27 cellular contexts compared by ENCODE assay signal in the genomic region with DNA sequence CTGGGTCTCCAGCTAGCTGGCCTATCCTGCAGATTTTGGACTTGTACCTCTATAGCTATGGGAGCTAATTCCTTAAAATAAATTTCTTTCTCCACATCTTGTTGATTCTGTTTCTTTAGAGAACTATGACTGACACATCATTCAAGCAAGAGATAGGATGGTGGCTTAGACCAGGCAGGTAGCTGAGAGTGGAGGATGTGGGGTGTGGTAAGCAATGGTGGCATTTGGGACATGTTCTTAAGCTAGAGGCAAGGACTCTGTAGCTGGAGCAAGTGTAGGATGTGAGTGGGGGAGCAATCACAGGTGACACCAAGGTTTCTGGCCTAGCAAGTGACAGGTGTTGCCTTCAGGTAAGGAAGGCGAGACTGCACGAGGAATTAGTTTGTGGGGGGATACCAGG. TPM values are rescaled to one million over a fixed set of nuclear protein-coding genes. Genes with fewer than 3 reads are reported as not detected.
DNase-seq lines count a peak whose midpoint lies in the region; ATAC-seq, FAIRE-seq and TF ChIP-seq lines count a peak whose summit lies in the region.
"Had no signal": no experiment of that assay in that cellular context is flagged by ENCODE, and none has a peak within 500 bp of the region (broad histone marks: within the 10 kb centered on the region; RNA-seq: fewer than 3 reads in every experiment).

No MANE protein-coding gene starts in this region.

- H3K4me3 Mint-ChIP-seq in activated CD8-positive, alpha-beta memory T cell treated with anti-CD3 and anti-CD28 coated beads, Interleukin-2, amount 10 ng/mL, durations not matched to agents 7 days and 5 days = no peak overlapping the region
- H3K4me3 Mint-ChIP-seq: CD4-positive, alpha-beta memory T cell; HFFc6 had no signal

- peak; percentile 45 for ATAC-seq in activated CD8-positive, alpha-beta memory T cell treated with anti-CD3 and anti-CD28 coated beads, Interleukin-2, amount 10 ng/mL, durations not matched to agents 7 days and 5 days
- ATAC-seq in HG02763 (IDR thresholded peaks at IDR 0.05; ENCODE audit: unreplicated experiment) = no peak
- ATAC-seq: A549 had no signal

- no peaks in the 10 kb centered on the region for H3K36me3 Mint-ChIP-seq in activated CD8-positive, alpha-beta memory T cell treated with anti-CD3 and anti-CD28 coated beads, Interleukin-2, amount 10 ng/mL, durations not matched to agents 7 days and 5 days
- H3K36me3 Mint-ChIP-seq: CD4-positive, alpha-beta memory T cell had no signal

- H3K36me3 ChIP-seq in bronchial epithelial cell (ENCODE audit: control insufficient read depth, insufficient read depth, low read length) = no peaks in the 10 kb centered on the region
- H3K36me3 ChIP-seq: BE2C; BLaER1 treated with 17β-estradiol and CSF1 and Interleukin-3, amounts not matched to agents 10 nM and 100 nM; HAP-1 had no signal

- DNase-seq in activated CD8-positive, alpha-beta memory T cell treated with anti-CD3 and anti-CD28 coated beads, Interleukin-2, amount 10 ng/mL, durations not matched to agents 7 days and 5 days = no peak
- no peak for DNase-seq in activated CD8-positive, alpha-beta memory T cell treated with anti-CD3 and anti-CD28 coated beads, Interleukin-2, amount 50 U/mL, for 4 hours
- DNase-seq in Jurkat, Clone E6-1 (ENCODE audit: low read depth, low spot score) = peak; percentile 59
- DNase-seq in bronchial epithelial cell (ENCODE audit: low read depth) (no peak), NCI-H69 (lab: John Stamatoyannopoulos, UW) (no peak)
- DNase-seq in activated naive CD4-positive, alpha-beta T cell treated with anti-CD3 and anti-CD28 coated beads, Interleukin-2, amount 50 U/mL, for 16 hours = no peak
- DNase-seq: 8988T; ACHN; AML-193; BE2C; Calu3; CD4-positive, alpha-beta memory T cell; COR-L47; DMS53; DMS79 treated with DMSO at 0.1 percent for 48 hours; GF-D8; GOT3; HFFc6 had no signal

- H3K4me3 ChIP-seq in Jurkat, Clone E6-1 (ENCODE audit: low read length) = no peak overlapping the region
- H3K4me3 ChIP-seq in bronchial epithelial cell (ENCODE audit: low read depth, low read length) = no peak overlapping the region
- H3K4me3 ChIP-seq: A549; BLaER1 treated with 17β-estradiol and CSF1 and Interleukin-3, amounts not matched to agents 10 nM and 100 nM; HAP-1 had no signal

- no peaks in the 10 kb centered on the region for H3K9me3 Mint-ChIP-seq in activated CD8-positive, alpha-beta memory T cell treated with anti-CD3 and anti-CD28 coated beads, Interleukin-2, amount 10 ng/mL, durations not matched to agents 7 days and 5 days (ENCODE audit: low read depth)
- H3K9me3 Mint-ChIP-seq: CD4-positive, alpha-beta memory T cell; HFFc6 had no signal

- peak; percentile 68 for FAIRE-seq in bronchial epithelial cell (lab: Jason Lieb, UNC)
- FAIRE-seq: A549, GM12891, GM18507, H54 had no signal

- H3K4me1 Mint-ChIP-seq in activated CD8-positive, alpha-beta memory T cell treated with anti-CD3 and anti-CD28 coated beads, Interleukin-2, amount 10 ng/mL, durations not matched to agents 7 days and 5 days = peaks cover 21% of the 10 kb centered on the region

- no peak for TF ChIP-seq CTCF in bronchial epithelial cell (IDR thresholded peaks at IDR 0.05; ENCODE audit: insufficient read depth, low read length, severe bottlenecking)

- CTCF ChIA-PET in activated CD8-positive, alpha-beta memory T cell treated with anti-CD3 and anti-CD28 coated beads, Interleukin-2, amount 10 ng/mL, durations not matched to agents 7 days and 5 days (lab: Charles Lee) = interaction anchor here (1.0 to 1.4 kb wide), 2 partner anchors 34 to 127 kb away, joined by 3 to 4 read pairs; no protein-coding TSS in a partner anchor

- H3K27me3 Mint-ChIP-seq in activated CD8-positive, alpha-beta memory T cell treated with anti-CD3 and anti-CD28 coated beads, Interleukin-2, amount 10 ng/mL, durations not matched to agents 7 days and 5 days = peaks cover 7% of the 10 kb centered on the region

- H3K27ac Mint-ChIP-seq in activated CD8-positive, alpha-beta memory T cell treated with anti-CD3 and anti-CD28 coated beads, Interleukin-2, amount 10 ng/mL, durations not matched to agents 7 days and 5 days = no peak overlapping the region
- H3K27ac Mint-ChIP-seq: HFFc6 had no signal

- H3K27me3 ChIP-seq in bronchial epithelial cell (ENCODE audit: control insufficient read depth, insufficient read depth, low read length) = no peaks in the 10 kb centered on the region
- H3K27me3 ChIP-seq: BE2C; BLaER1 treated with 17β-estradiol and CSF1 and Interleukin-3, amounts not matched to agents 10 nM and 100 nM had no signal

RNA-seq across cellular contexts. Expression of a gene that starts 6.8 kb away (rescaled TPM):
- 1 to 10 TPM; 1.1 to 1.2 TPM for total RNA-seq in activated CD8-positive, alpha-beta memory T cell treated with anti-CD3 and anti-CD28 coated beads, Interleukin-2, amount 10 ng/mL, durations not matched to agents 7 days and 5 days
- not detected for polyA plus RNA-seq in Jurkat, Clone E6-1 (2012; ENCODE audit: insufficient read depth, insufficient read length)
- total RNA-seq in bronchial epithelial cell = 0.51 and 0.53 TPM in 2 replicates
- total RNA-seq: Calu3, Daoy, G401, HFFc6 had no signal

RNA-seq across cellular contexts. Expression of a gene that starts 7.2 kb away (rescaled TPM):
- total RNA-seq in activated CD8-positive, alpha-beta memory T cell treated with anti-CD3 and anti-CD28 coated beads, Interleukin-2, amount 10 ng/mL, durations not matched to agents 7 days and 5 days = not detected
- not detected for polyA plus RNA-seq in Jurkat, Clone E6-1 (2012; ENCODE audit: insufficient read depth, insufficient read length)
- total RNA-seq in bronchial epithelial cell = not detected in 2 replicates
- total RNA-seq: Calu3; CD4-positive, alpha-beta memory T cell; Daoy; G401; HFFc6 had no signal
- polyA plus RNA-seq: A549; CD4-positive, alpha-beta memory T cell had no signal
